ENCODE assay signal across 9 cellular contexts in genomic region chr14:69712637-69713088, GRCh38. TPM values are rescaled to one million over a fixed set of nuclear protein-coding genes. Genes with fewer than 3 reads are reported as not detected.
DNase-seq lines count a peak whose midpoint lies in the region; ATAC-seq, FAIRE-seq and TF ChIP-seq lines count a peak whose summit lies in the region.
"Had no signal": no experiment of that assay in that cellular context is flagged by ENCODE, and none has a peak within 500 bp of the region (broad histone marks: within the 10 kb centered on the region; RNA-seq: fewer than 3 reads in every experiment).

No MANE protein-coding gene starts in this region.

- no peak overlapping the region for H3K4me3 ChIP-seq in Peyer's patch
- no peak overlapping the region for H3K4me3 ChIP-seq in endothelial cell of umbilical vein (replicated peaks in 1 of 3; ENCODE audit: insufficient read depth in 1 of 3, low read depth in 1 of 3, low read length in 3 of 3)
- no peak overlapping the region for H3K4me3 ChIP-seq in MG63

- H3K9me3 ChIP-seq in Peyer's patch (no peaks in the 10 kb centered on the region), endothelial cell of umbilical vein (replicated peaks; ENCODE audit: control insufficient read depth, insufficient read depth, low read length) (no peaks in the 10 kb centered on the region), MG63 (no peaks in the 10 kb centered on the region)

- no peaks in the 10 kb centered on the region for H4K20me1 ChIP-seq in endothelial cell of umbilical vein (replicated peaks; ENCODE audit: control insufficient read depth, extremely low read depth, insufficient read depth, low read length)

- intact Hi-C loops in endothelial cell of umbilical vein (cut with micrococcal nuclease) = no loop called here

- no peaks in the 10 kb centered on the region for H3K27me3 ChIP-seq in Peyer's patch
- H3K27me3 ChIP-seq in endothelial cell of umbilical vein (ENCODE audit: control insufficient read depth in 2 of 2, insufficient read depth in 2 of 2, low read length in 2 of 2) = no peaks in the 10 kb centered on the region
- H3K27me3 ChIP-seq in MG63 = no peaks in the 10 kb centered on the region

- no peaks in the 10 kb centered on the region for H3K79me2 ChIP-seq in endothelial cell of umbilical vein (ENCODE audit: control insufficient read depth, insufficient read depth, low read length)

- TSS peak; percentile 85 for BruUV-seq in endothelial cell of umbilical vein (replicated peaks; lab: Mats Ljungman, UMichigan)

- H3K9me1 ChIP-seq in endothelial cell of umbilical vein (replicated peaks; ENCODE audit: control insufficient read depth, extremely low read depth, insufficient read depth, low read length) = no peaks in the 10 kb centered on the region

- peak; percentile 70 for FAIRE-seq in endothelial cell of umbilical vein (lab: Jason Lieb, UNC)
- FAIRE-seq: endometrium had no signal

- CTCF ChIA-PET in endothelial cell of umbilical vein (lab: Charles Lee) = interaction anchor here (1.0 to 1.6 kb wide), 4 partner anchors 8 to 128 kb away, joined by 4 to 6 read pairs (median 5); no protein-coding TSS in a partner anchor

- no peak overlapping the region for H3K9ac ChIP-seq in endothelial cell of umbilical vein (replicated peaks; ENCODE audit: extremely low read depth, insufficient read depth, low read length)

- H3K4me1 ChIP-seq in Peyer's patch (peaks cover 0 to 58% (median 3%) of the 10 kb centered on the region in 4 donors), endothelial cell of umbilical vein (ENCODE audit: control insufficient read depth, extremely low read depth, insufficient read depth, low read length) (peaks cover 31% of the 10 kb centered on the region)

- H3K4me2 ChIP-seq in endothelial cell of umbilical vein (ENCODE audit: insufficient read depth, low read length) = no peak overlapping the region

- H2AFZ ChIP-seq in endothelial cell of umbilical vein (ENCODE audit: low read depth, low read length) = no peak overlapping the region

- TF ChIP-seq POLR2A in Peyer's patch (IDR thresholded peaks at IDR 0.05) (no peak), endothelial cell of umbilical vein (IDR thresholded peaks at IDR 0.05; ENCODE audit: low read depth, low read length) (no peak)

- DNase-seq in KBM-7 = peak; percentile 55
- peak in 2 of 3 donors; percentile 77 to 78 for DNase-seq in Peyer's patch
- peak; percentile 41 for DNase-seq in endothelial cell of umbilical vein (ENCODE audit: low read depth, low spot score)
- DNase-seq in omental fat pad (ENCODE audit: low spot score) = no peak
- DNase-seq in HCEC 1CT = no peak
- DNase-seq in MG63 = no peak
- no peak for DNase-seq in activated effector memory CD4-positive, alpha-beta T cell treated with Interleukin-2 at 50 U/mL for 16 hours

- TF ChIP-seq CTCF in Peyer's patch (IDR thresholded peaks at IDR 0.05) (no peak), endothelial cell of umbilical vein (IDR thresholded peaks at IDR 0.05; ENCODE audit: extremely low read depth in 1 of 2, insufficient read depth in 1 of 2, low read depth in 1 of 2, low read length in 2 of 2) (no peak), omental fat pad (IDR thresholded peaks at IDR 0.05) (no peak)

- dilution Hi-C loops in endothelial cell of umbilical vein (cut with MboI; ENCODE audit: extremely low pct_ligation_motif_present, low sequenced_read_pairs) = no loop called here

- POLR2A ChIA-PET in endothelial cell of umbilical vein (lab: Charles Lee) = interaction anchor here (1.2 kb wide), 1 partner anchor 100 kb away, joined by 5 read pairs; no protein-coding TSS in a partner anchor

- peak overlapping the region; percentile 24 to 70 (median 46) for H3K27ac ChIP-seq in Peyer's patch
- peak overlapping the region; percentile 13 for H3K27ac ChIP-seq in endothelial cell of umbilical vein (ENCODE audit: insufficient read depth, low read depth, low read length)

- peaks cover 0 to 50% (median 0%) of the 10 kb centered on the region in 3 donors for H3K36me3 ChIP-seq in Peyer's patch
- peaks cover 7 to 17% of the 10 kb centered on the region in 2 experiments for H3K36me3 ChIP-seq in endothelial cell of umbilical vein (ENCODE audit: control insufficient read depth in 2 of 2, extremely low read depth in 1 of 2, insufficient read depth in 2 of 2, low read length in 2 of 2)
- no peaks in the 10 kb centered on the region for H3K36me3 ChIP-seq in MG63

- in situ Hi-C loops in KBM-7 (cut with MboI; ENCODE audit: low pct_unique_long_range_greater_than_20kb, low sequenced_read_pairs) = loop anchor here (10.0 kb wide), 1 partner anchor 108 kb away; no protein-coding TSS in a partner anchor

- ATAC-seq in omental fat pad (ENCODE audit: low FRiP score) (peak; percentile 9), HG03439 (IDR thresholded peaks at IDR 0.05; ENCODE audit: unreplicated experiment) (no peak)

TF ChIP-seq in endothelial cell of umbilical vein, 7 proteins besides CTCF, POLR2A, EP300 and RAD21:
- TF ChIP-seq FOS (IDR thresholded peaks at IDR 0.05; ENCODE audit: borderline replicate concordance, insufficient read depth, low read length) (no peak), MAX (IDR thresholded peaks at IDR 0.05; ENCODE audit: insufficient read depth, insufficient read length) (no peak), POLR2AphosphoS5 (IDR thresholded peaks at IDR 0.05; ENCODE audit: insufficient read depth, low read depth, low read length) (no peak), EZH2 (IDR thresholded peaks at IDR 0.05; ENCODE audit: borderline replicate concordance, low read depth, low read length, severe bottlenecking) (no peak), MYC (IDR thresholded peaks at IDR 0.05; ENCODE audit: low read depth, low read length) (no peak), JUN (IDR thresholded peaks at IDR 0.05; ENCODE audit: borderline replicate concordance, insufficient read depth, insufficient read length, low read depth) (no peak), GATA2 (IDR thresholded peaks at IDR 0.05; ENCODE audit: insufficient read depth, insufficient read length, low read depth, low read length) (no peak)

RNA-seq across cellular contexts. Expression of gene SRSF5, which starts 54.3 kb away (rescaled TPM):
- total RNA-seq in Peyer's patch = 100 to 1,000 TPM; 339 to 528 (median 434) TPM
- 253 and 276 TPM in 2 replicates for total RNA-seq in endothelial cell of umbilical vein
- 85.2 and 192 TPM in 2 replicates for polyA plus RNA-seq in endothelial cell of umbilical vein
- polyA plus RNA-seq in endothelial cell of umbilical vein (2011; cell fraction: cytosol; rRNA removed) = 181 and 196 TPM in 2 replicates
- 1,028 and 1,834 TPM in 2 replicates for polyA plus RNA-seq in endothelial cell of umbilical vein (2011; cell fraction: nucleus; rRNA removed)
- 266 and 297 TPM in 2 replicates for polyA plus RNA-seq in endothelial cell of umbilical vein (2012)
- polyA minus RNA-seq in endothelial cell of umbilical vein = 213 and 242 TPM in 2 replicates
- 56.0 TPM for polyA minus RNA-seq in endothelial cell of umbilical vein (2011; cell fraction: cytosol; rRNA and poly(A)+ RNA removed)
- 405 and 450 TPM in 2 replicates for polyA minus RNA-seq in endothelial cell of umbilical vein (2011; cell fraction: nucleus; rRNA and poly(A)+ RNA removed)
- 100 to 1,000 TPM; 198 to 421 (median 367) TPM for total RNA-seq in omental fat pad
- total RNA-seq in MG63 (2014; rRNA removed; shearing (Covaris generic); ENCODE audit: low replicate concordance) = 40.4 and 159 TPM in 2 replicates

Comparison
In these comparisons a context has a peak if more than half of its experiments do, and no peak if none do; other contexts are left out.
1. DNase-seq: peak in KBM-7 (single experiment), Peyer's patch (2 of 3) and endothelial cell of umbilical vein (single experiment); none in omental fat pad (single experiment), HCEC 1CT (single experiment), MG63 (single experiment) and activated effector memory CD4-positive, alpha-beta T cell treated with Interleukin-2 at 50 U/mL for 16 hours (single experiment).